Comparison of ENCODE assay signal across 6 cellular contexts in genomic region chr10:73897693-73898092, GRCh38. TPM values are rescaled to one million over a fixed set of nuclear protein-coding genes. Genes with fewer than 3 reads are reported as not detected.
"Had no signal": no experiment of that assay in that cellular context is flagged by ENCODE, and none has a peak within 500 bp of the region (broad histone marks: within the 10 kb centered on the region; RNA-seq: fewer than 3 reads in every experiment).

No MANE protein-coding gene starts in this region.

- ATAC-seq: GM23338 had no signal

- H3K4me3 ChIP-seq: GM23338 had no signal

- H2AFZ ChIP-seq: GM23338 had no signal

- H3K4me2 ChIP-seq: GM23338 had no signal

- DNase-seq: H9, HCEC 1CT, HFFc6, KBM-7 had no signal

RNA-seq across cellular contexts. Expression of gene PLAU, which starts 13.2 kb away (rescaled TPM):
- polyA plus RNA-seq: IgD-negative memory B cell had no signal
